Comparison of ENCODE assay signal across 16 cellular contexts in the genomic region with DNA sequence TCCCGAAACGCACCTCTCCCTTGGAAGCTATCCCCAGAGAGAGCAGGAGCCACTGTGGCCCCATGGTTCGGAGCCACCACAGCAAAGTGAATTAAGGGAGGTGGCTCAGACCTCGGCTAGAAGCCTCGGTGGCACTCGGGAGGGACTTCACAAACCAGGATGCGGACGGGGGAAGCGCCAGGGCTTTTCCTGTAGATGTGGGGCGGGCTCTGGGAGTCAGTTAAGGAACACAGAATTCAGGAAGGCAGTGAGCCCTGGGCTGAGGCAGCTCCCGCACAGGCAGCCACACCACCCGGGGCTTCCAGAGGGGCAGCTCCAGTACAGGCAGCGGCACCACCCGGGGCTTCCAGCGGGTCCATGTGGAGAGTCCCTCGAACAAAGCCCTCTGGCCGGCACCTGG. TPM values are rescaled to one million over a fixed set of nuclear protein-coding genes. Genes with fewer than 3 reads are reported as not detected.
DNase-seq lines count a peak whose midpoint lies in the region; ATAC-seq, FAIRE-seq and TF ChIP-seq lines count a peak whose summit lies in the region.
"Had no signal": no experiment of that assay in that cellular context is flagged by ENCODE, and none has a peak within 500 bp of the region (broad histone marks: within the 10 kb centered on the region; RNA-seq: fewer than 3 reads in every experiment).

No MANE protein-coding gene starts in this region.

- FAIRE-seq in kidney (lab: Jason Lieb, UNC) = no peak

- H3K27ac ChIP-seq in RWPE2 (ENCODE audit: poor library complexity, severe bottlenecking) (no peak overlapping the region), kidney (ENCODE audit: low read depth in 2 of 2, low read length in 2 of 2) (no peak overlapping the region), spleen (no peak overlapping the region)
- H3K27ac ChIP-seq: KMS-11, SJCRH30 had no signal

- ATAC-seq in left cardiac atrium (no peak), Right ventricle myocardium inferior (no peak), RWPE2 (ENCODE audit: low read depth) (no peak)

- H3K4me1 ChIP-seq in RWPE2 (ENCODE audit: insufficient read depth, poor library complexity, severe bottlenecking) = no peaks in the 10 kb centered on the region
- H3K4me1 ChIP-seq in kidney (ENCODE audit: control insufficient read depth in 1 of 2, insufficient read depth in 1 of 2, low read depth in 1 of 2, low read length in 2 of 2) = no peaks in the 10 kb centered on the region
- H3K4me1 ChIP-seq in spleen = peaks cover 0 to 11% (median 7%) of the 10 kb centered on the region in 6 donors
- H3K4me1 ChIP-seq: SJCRH30 had no signal

- H3K4me3 ChIP-seq in RWPE2 (ENCODE audit: severe bottlenecking) = no peak overlapping the region
- no peak overlapping the region for H3K4me3 ChIP-seq in kidney (ENCODE audit: low read length in 2 of 2)
- H3K4me3 ChIP-seq in spleen = no peak overlapping the region
- no peak overlapping the region for H3K4me3 ChIP-seq in foreskin fibroblast (ENCODE audit: low read depth in 1 of 2, low read length in 2 of 2)
- H3K4me3 ChIP-seq: SJCRH30 had no signal

- H3K27me3 ChIP-seq in RWPE2 (ENCODE audit: insufficient read depth, poor library complexity, severe bottlenecking) (no peaks in the 10 kb centered on the region), spleen (replicated peaks in 1 of 7) (peaks cover 0 to 34% (median 21%) of the 10 kb centered on the region in 7 donors)
- H3K27me3 ChIP-seq: SJCRH30 had no signal

- DNase-seq in left cardiac atrium = peak; percentile 15
- DNase-seq in Right ventricle myocardium inferior (ENCODE audit: missing footprints) = no peak
- peak; percentile 54 for DNase-seq in RWPE2 (ENCODE audit: low spot score)
- peak; percentile 53 for DNase-seq in kidney
- peak; percentile 67 for DNase-seq in spleen
- DNase-seq in foreskin fibroblast = no peak
- no peak for DNase-seq in mucosa of gallbladder (ENCODE audit: low spot score)
- DNase-seq: CD4-positive, alpha-beta memory T cell; NCI-H1436; NCI-H2029; NCI-H2171; NCI-H446; NCI-H69; OCI-M1; SJCRH30 had no signal

- H3K9me3 ChIP-seq in RWPE2 (ENCODE audit: severe bottlenecking) (no peaks in the 10 kb centered on the region), kidney (ENCODE audit: control insufficient read depth in 1 of 2, low read length in 2 of 2) (no peaks in the 10 kb centered on the region), spleen (no peaks in the 10 kb centered on the region)
- H3K9me3 ChIP-seq: SJCRH30 had no signal

- H3K9ac ChIP-seq in kidney (ENCODE audit: low read length in 2 of 2) = no peak overlapping the region
- H3K9ac ChIP-seq: KMS-11 had no signal

- H3K36me3 ChIP-seq in RWPE2 (ENCODE audit: low read depth) = no peaks in the 10 kb centered on the region
- H3K36me3 ChIP-seq in kidney (ENCODE audit: control insufficient read depth in 1 of 2, insufficient read depth in 2 of 2, low read length in 2 of 2) = no peaks in the 10 kb centered on the region
- no peaks in the 10 kb centered on the region for H3K36me3 ChIP-seq in spleen
- H3K36me3 ChIP-seq: SJCRH30 had no signal

- intact Hi-C loops in left cardiac atrium (cut with DNase I) (loop anchor here (5.0 to 10.0 kb wide), 3 partner anchors 107 to 259 kb away; no protein-coding TSS in a partner anchor), Right ventricle myocardium inferior (cut with DNase I) (loop anchor here (5.0 kb wide), 1 partner anchor 107 kb away; no protein-coding TSS in a partner anchor), kidney (cut with DNase I) (no loop called here), spleen (cut with DNase I; ENCODE audit: low total_unique reads) (no loop called here)

- no peak for TF ChIP-seq POLR2A in spleen (IDR thresholded peaks at IDR 0.05)

- 30 to 66% (median 55%) methylated on average over 9 to 17 of the region's 17 CpGs for WGBS in spleen, 5 donors

- TF ChIP-seq CTCF in RWPE2 (IDR thresholded peaks at IDR 0.05; ENCODE audit: poor library complexity, severe bottlenecking) = no peak
- no peak for TF ChIP-seq CTCF in kidney (IDR thresholded peaks at IDR 0.05; ENCODE audit: borderline replicate concordance, extremely low read depth, insufficient read depth)
- no peak for TF ChIP-seq CTCF in spleen (IDR thresholded peaks at IDR 0.05 in 8 of 11, conservative IDR thresholded peaks at IDR 0.05 in 3 of 11)
- TF ChIP-seq CTCF in foreskin fibroblast (IDR thresholded peaks at IDR 0.05; ENCODE audit: low read depth, low read length) = no peak

RNA-seq across cellular contexts. Expression of a gene that starts 42.7 kb away (rescaled TPM):
- 1 to 10 TPM; 1.4 to 9.9 TPM for total RNA-seq in left cardiac atrium
- total RNA-seq in Right ventricle myocardium inferior = 24.9 TPM
- total RNA-seq in kidney = 0.60 TPM
- polyA plus RNA-seq in kidney (ENCODE audit: insufficient read depth, low read depth, low replicate concordance) = not detected
- total RNA-seq in spleen = 1 to 10 TPM in 4 of 7 donors, under 1 TPM in 2, not detected in 1; 0.85 to 6.0 (median 1.6) TPM
- 1 to 10 TPM in 1 of 3 donors, under 1 TPM in 2; 0.55 to 1.0 (median 0.96) TPM for polyA plus RNA-seq in spleen
- total RNA-seq in mucosa of gallbladder = 0.81 TPM
- total RNA-seq: SJCRH30 had no signal

Comparison
In these comparisons a context has a peak if more than half of its experiments do, and no peak if none do; other contexts are left out.
1. DNase-seq: peak in left cardiac atrium (single experiment), RWPE2 (single experiment), kidney (single experiment) and spleen (single experiment); none in Right ventricle myocardium inferior (single experiment), foreskin fibroblast (0 of 2) and mucosa of gallbladder (single experiment).
2. intact Hi-C loops: an anchor here in left cardiac atrium (5.0 to 10.0 kb wide) and Right ventricle myocardium inferior (5.0 kb wide); none called in kidney and spleen.